ENCODE assay signal across 8 cellular contexts in genomic region chr11:110297082-110297725, GRCh38. TPM values are rescaled to one million over a fixed set of nuclear protein-coding genes. Genes with fewer than 3 reads are reported as not detected.
DNase-seq lines count a peak whose midpoint lies in the region; ATAC-seq and TF ChIP-seq lines count a peak whose summit lies in the region.

No MANE protein-coding gene starts in this region.

- peak overlapping the region; percentile 95 for H3K56ac ChIP-seq in mesendoderm (ENCODE audit: low read length)

- H2BK15ac ChIP-seq in mesendoderm (replicated peaks; ENCODE audit: low read depth), result peak overlapping the region; percentile 80

- peak overlapping the region; percentile 69 for H2BK5ac ChIP-seq in mesendoderm (ENCODE audit: low read length)

- peak overlapping the region; percentile 15; the same call in 1 of the 2 replicates for H3K27ac ChIP-seq in HUES6 (ENCODE audit: low read depth, low read length)
- H3K27ac ChIP-seq in mammary epithelial cell (ENCODE audit: insufficient read depth, low read depth, low read length), result peak overlapping the region; percentile 88
- H3K27ac ChIP-seq in mesendoderm (ENCODE audit: low read depth, low read length), result peak overlapping the region; percentile 99

- no peak overlapping the region for H2AK5ac ChIP-seq in mesendoderm (ENCODE audit: low read length)

- H4K5ac ChIP-seq in mesendoderm (ENCODE audit: low read length), result peak overlapping the region; percentile 15

- H4K20me1 ChIP-seq in mammary epithelial cell (ENCODE audit: insufficient read depth, low read length), result no peaks in the 10 kb centered on the region

- peak overlapping the region; percentile 11 for H3K18ac ChIP-seq in mesendoderm (ENCODE audit: low read length)

- H3K23ac ChIP-seq in mesendoderm (ENCODE audit: low read length), result no peak overlapping the region

- no peak for TF ChIP-seq CTCF in mammary epithelial cell (conservative IDR thresholded peaks at IDR 0.05 in 1 of 2, IDR thresholded peaks at IDR 0.05 in 1 of 2; ENCODE audit: extremely low read depth in 1 of 2, insufficient read depth in 1 of 2, low read depth in 1 of 2, low read length in 2 of 2)

- peaks cover 41% of the 10 kb centered on the region for H3K79me2 ChIP-seq in mammary epithelial cell (ENCODE audit: insufficient read depth, low read length)
- peaks cover 33% of the 10 kb centered on the region for H3K79me2 ChIP-seq in mesendoderm (ENCODE audit: control insufficient read depth, insufficient read depth, low read length)

- BruUV-seq in mammary epithelial cell (replicated peaks; lab: Mats Ljungman, UMichigan), result no TSS peak

- in situ Hi-C loops in mammary epithelial cell (cut with MboI; ENCODE audit: low sequenced_read_pairs in 2 of 2), result no loop called here

- H3K9ac ChIP-seq in HUES6 (ENCODE audit: low read length) (peak overlapping the region; percentile 70), mammary epithelial cell (ENCODE audit: insufficient read depth, low read length) (peak overlapping the region; percentile 53), mesendoderm (ENCODE audit: low read length) (peak overlapping the region; percentile 65)

- dilution Hi-C loops in mammary epithelial cell (cut with HindIII; ENCODE audit: low sequenced_read_pairs), result no loop called here

- DNase-seq in AG08395 (ENCODE audit: low spot score) (peak; percentile 9), mammary epithelial cell (no peak), mesendoderm (peak; percentile 60), NCI-H187 (lab: John Stamatoyannopoulos, UW) (no peak)
- DNase-seq in activated CD8-positive, alpha-beta memory T cell treated with anti-CD3 and anti-CD28 coated beads for 24 hours, result no peak
- no peak for DNase-seq in stimulated activated CD4-positive, alpha-beta T cell treated with anti-CD3 and anti-CD28 coated beads, Interleukin-12 subunit alpha, Interleukin-12 subunit beta, amount 100 ng/mL, for 4 hours

- no peak for ATAC-seq in HG03342 (IDR thresholded peaks at IDR 0.05; ENCODE audit: unreplicated experiment)

- peak overlapping the region; percentile 24 for H2BK120ac ChIP-seq in mesendoderm (ENCODE audit: low read depth, low read length)

- peak overlapping the region; percentile 95 for H2AFZ ChIP-seq in mammary epithelial cell (ENCODE audit: low read depth, low read length)

- 60% methylated on average over 8 of the region's 10 CpGs for WGBS in mammary epithelial cell (ENCODE audit: low coverage, missing lambda C conversion rate)
- no CpG with 5 or more reads among the region's 10 CpGs for WGBS in mesendoderm (ENCODE audit: extremely low coverage, insufficient coverage, low lambda C conversion rate)

- no peaks in the 10 kb centered on the region for H3K36me3 ChIP-seq in HUES6 (ENCODE audit: control insufficient read depth, insufficient read depth, low read length)
- H3K36me3 ChIP-seq in mammary epithelial cell (ENCODE audit: insufficient read depth, low read length), result no peaks in the 10 kb centered on the region
- no peaks in the 10 kb centered on the region for H3K36me3 ChIP-seq in mesendoderm (ENCODE audit: control insufficient read depth, insufficient read depth, low read length)

- CTCF ChIA-PET in mammary epithelial cell (lab: Charles Lee; ENCODE audit: low non-redundant PET), result no interaction called here

- intact Hi-C loops in mammary epithelial cell (cut with micrococcal nuclease), result loop anchor here (2.0 to 5.0 kb wide), 3 partner anchors 45 to 88 kb away; no protein-coding TSS in a partner anchor

- no peaks in the 10 kb centered on the region for H3K27me3 ChIP-seq in HUES6 (ENCODE audit: control insufficient read depth, insufficient read depth, low read length)
- H3K27me3 ChIP-seq in mammary epithelial cell (ENCODE audit: insufficient read depth, low read length), result no peaks in the 10 kb centered on the region
- no peaks in the 10 kb centered on the region for H3K27me3 ChIP-seq in mesendoderm (ENCODE audit: insufficient read depth, low read length, poor library complexity)

- H4K8ac ChIP-seq in mesendoderm (ENCODE audit: low read depth, low read length), result no peak overlapping the region

- no peaks in the 10 kb centered on the region for H3K9me3 ChIP-seq in HUES6 (ENCODE audit: control insufficient read depth, insufficient read depth, low read depth, low read length)
- no peaks in the 10 kb centered on the region for H3K9me3 ChIP-seq in mammary epithelial cell (replicated peaks; ENCODE audit: insufficient read depth, low read length)

- H3K4me1 ChIP-seq in HUES6 (ENCODE audit: control insufficient read depth, insufficient read depth, low read length) (peaks cover 26% of the 10 kb centered on the region), mammary epithelial cell (ENCODE audit: insufficient read depth, low read length) (peaks cover 30% of the 10 kb centered on the region), mesendoderm (ENCODE audit: control insufficient read depth, low read depth, low read length) (peaks cover 8% of the 10 kb centered on the region)

- no peaks in the 10 kb centered on the region for H3K79me1 ChIP-seq in mesendoderm (ENCODE audit: low read length)

- H3K4me2 ChIP-seq in mammary epithelial cell (ENCODE audit: insufficient read depth, low read depth, low read length) (peak overlapping the region; percentile 87), mesendoderm (ENCODE audit: low read length) (peak overlapping the region; percentile 21)

- peak overlapping the region; percentile 80 for H3K4me3 ChIP-seq in HUES6 (ENCODE audit: low read depth, low read length)
- peak overlapping the region; percentile 38 to 99 (median 85) for H3K4me3 ChIP-seq in mammary epithelial cell (replicated peaks in 1 of 3; ENCODE audit: insufficient read depth in 1 of 3, low read depth in 2 of 3, low read length in 3 of 3)
- no peak overlapping the region for H3K4me3 ChIP-seq in mesendoderm (ENCODE audit: low read length)

- H3K4ac ChIP-seq in mesendoderm (ENCODE audit: low read depth, low read length), result peak overlapping the region; percentile 72

RNA-seq across cellular contexts. Expression of gene RDX, which starts 0.8 kb away (rescaled TPM):
- total RNA-seq in mammary epithelial cell, result 100 to 1,000 TPM in 1 of 2 donors, 10 to 100 TPM in 1; 64.8 to 116 TPM
- polyA plus RNA-seq in mammary epithelial cell, result 62.9 TPM
- 111 TPM for polyA minus RNA-seq in mammary epithelial cell
- 93.2 TPM for polyA plus RNA-seq in mesendoderm (2013, experiment 1 of 2)
- 91.8 TPM for polyA plus RNA-seq in mesendoderm (2013, experiment 2 of 2)

Comparison
In these comparisons a context has a peak if more than half of its experiments do, and no peak if none do; other contexts are left out.
1. DNase-seq: peak in AG08395 (single experiment) and mesendoderm (single experiment); none in mammary epithelial cell (single experiment), NCI-H187 (0 of 2), activated CD8-positive, alpha-beta memory T cell treated with anti-CD3 and anti-CD28 coated beads for 24 hours (single experiment) and stimulated activated CD4-positive, alpha-beta T cell treated with anti-CD3 and anti-CD28 coated beads, Interleukin-12 subunit alpha, Interleukin-12 subunit beta, amount 100 ng/mL, for 4 hours (single experiment).
2. H3K27ac ChIP-seq: peak in every context shown above with its lines; median percentile 99 in mesendoderm; 88 in mammary epithelial cell; 15 in HUES6.
3. Peak in every context shown above with its lines, with median percentiles within 50 percentile points of each other: H3K9ac ChIP-seq.